ENCODE assay signal across 12 cellular contexts in genomic region chr3:194313642-194314430, GRCh38. TPM values are rescaled to one million over a fixed set of nuclear protein-coding genes. Genes with fewer than 3 reads are reported as not detected.
DNase-seq lines count a peak whose midpoint lies in the region; ATAC-seq and TF ChIP-seq lines count a peak whose summit lies in the region.
"Had no signal": no experiment of that assay in that cellular context is flagged by ENCODE, and none has a peak within 500 bp of the region (broad histone marks: within the 10 kb centered on the region; RNA-seq: fewer than 3 reads in every experiment).

No MANE protein-coding gene starts in this region.

- H3K4me2 ChIP-seq in DND-41 (ENCODE audit: insufficient read depth, low read length) (no peak overlapping the region), PC-3 (ENCODE audit: low read length) (no peak overlapping the region)

- POLR2A ChIA-PET in PC-3 (lab: Charles Lee; ENCODE audit: unreplicated experiment) = interaction anchor here (0.5 to 1.1 kb wide), 2 partner anchors 172 to 183 kb away, joined by 3 to 22 read pairs; no protein-coding TSS in a partner anchor

- peaks cover 54% of the 10 kb centered on the region for H3K4me1 ChIP-seq in DND-41 (ENCODE audit: insufficient read depth, low read length)
- peaks cover 27% of the 10 kb centered on the region for H3K4me1 ChIP-seq in PC-3 (ENCODE audit: insufficient read depth, low read length)
- peaks cover 7% of the 10 kb centered on the region for H3K4me1 ChIP-seq in psoas muscle
- H3K4me1 ChIP-seq in effector memory CD4-positive, alpha-beta T cell (ENCODE audit: control insufficient read depth, insufficient read depth, low read length, poor library complexity, severe bottlenecking) = peaks cover 5% of the 10 kb centered on the region
- H3K4me1 ChIP-seq: pancreas had no signal

- 29 to 33% (median 31%) methylated on average over 14 of the region's 14 CpGs for WGBS in psoas muscle, 3 donors

- H3K27ac ChIP-seq in DND-41 (ENCODE audit: low read length) = no peak overlapping the region
- no peak overlapping the region for H3K27ac ChIP-seq in PC-3 (ENCODE audit: low read length)
- no peak overlapping the region for H3K27ac ChIP-seq in psoas muscle
- H3K27ac ChIP-seq in effector memory CD4-positive, alpha-beta T cell (ENCODE audit: insufficient read depth, low read length, poor library complexity, severe bottlenecking) = no peak overlapping the region

- H3K9me2 ChIP-seq in PC-3 (replicated peaks; ENCODE audit: low read length) = no peaks in the 10 kb centered on the region

- H3K4me3 ChIP-seq in DND-41 (ENCODE audit: low read depth in 1 of 2, low read length in 2 of 2) (no peak overlapping the region), PC-3 (ENCODE audit: low read length) (no peak overlapping the region), psoas muscle (no peak overlapping the region)
- H3K4me3 ChIP-seq in effector memory CD4-positive, alpha-beta T cell (ENCODE audit: insufficient read depth, low read depth, low read length, poor library complexity, severe bottlenecking) = no peak overlapping the region
- H3K4me3 ChIP-seq: pancreas had no signal

- H2AFZ ChIP-seq in DND-41 (ENCODE audit: low read depth, low read length) = no peak overlapping the region
- no peak overlapping the region for H2AFZ ChIP-seq in PC-3 (ENCODE audit: low read length)

- H3K9ac ChIP-seq in DND-41 (ENCODE audit: low read depth, low read length) (no peak overlapping the region), PC-3 (ENCODE audit: low read length) (no peak overlapping the region)

- no peaks in the 10 kb centered on the region for H3F3A ChIP-seq in PC-3 (ENCODE audit: low read length, unreplicated experiment)

- intact Hi-C loops in PC-3 (cut with micrococcal nuclease) (loop anchor here (1.0 to 10.0 kb wide), 3 partner anchors 37 to 239 kb away; no protein-coding TSS in a partner anchor), psoas muscle (cut with DNase I) (loop anchor here (1.0 to 10.0 kb wide), 7 partner anchors 25 to 533 kb away; no protein-coding TSS in a partner anchor)

- BruUV-seq in PC-3 (replicated peaks; lab: Mats Ljungman, UMichigan) = no TSS peak

- H3K79me2 ChIP-seq in DND-41 (ENCODE audit: insufficient read depth, low read length) (no peaks in the 10 kb centered on the region), PC-3 (ENCODE audit: low read length) (peaks cover 15% of the 10 kb centered on the region)

- DNase-seq in DND-41 = no peak
- peak; percentile 12 for DNase-seq in PC-3
- peak; percentile 56 for DNase-seq in fibroblast of the conjunctiva (ENCODE audit: low read depth)
- DNase-seq in psoas muscle = peak; percentile 83 to 89
- DNase-seq in AG08395 (ENCODE audit: low spot score) = no peak
- DNase-seq in HCEC 1CT = no peak
- no peak for DNase-seq in NCI-H1930 (lab: John Stamatoyannopoulos, UW)
- no peak for DNase-seq in effector memory CD4-positive, alpha-beta T cell
- DNase-seq: EL, hippocampal formation, NCI-H1048 had no signal

- H3K36me3 ChIP-seq in DND-41 (ENCODE audit: insufficient read depth, low read length) = no peaks in the 10 kb centered on the region
- H3K36me3 ChIP-seq in PC-3 (ENCODE audit: low read depth, low read length) = peaks cover 2% of the 10 kb centered on the region
- H3K36me3 ChIP-seq in psoas muscle (ENCODE audit: insufficient read depth in 1 of 2, low read depth in 1 of 2) = no peaks in the 10 kb centered on the region
- H3K36me3 ChIP-seq in effector memory CD4-positive, alpha-beta T cell (ENCODE audit: control insufficient read depth, insufficient read depth, low read length) = no peaks in the 10 kb centered on the region
- H3K36me3 ChIP-seq: pancreas had no signal

- H3K27me3 ChIP-seq in DND-41 (ENCODE audit: insufficient read depth, low read length, poor library complexity) (peaks cover 6% of the 10 kb centered on the region), PC-3 (ENCODE audit: low read length) (no peaks in the 10 kb centered on the region), psoas muscle (ENCODE audit: insufficient read depth in 3 of 3, low read length in 2 of 3) (peaks cover 0 to 36% (median 5%) of the 10 kb centered on the region in 3 donors)
- no peaks in the 10 kb centered on the region for H3K27me3 ChIP-seq in effector memory CD4-positive, alpha-beta T cell (replicated peaks; ENCODE audit: control insufficient read depth, insufficient read depth, low read length, poor library complexity, severe bottlenecking)

- H4K20me1 ChIP-seq in DND-41 (ENCODE audit: insufficient read depth, low read length) (no peaks in the 10 kb centered on the region), PC-3 (ENCODE audit: low read length) (no peaks in the 10 kb centered on the region)

- peak; percentile 58 for TF ChIP-seq CTCF in DND-41 (IDR thresholded peaks at IDR 0.05; ENCODE audit: borderline replicate concordance, extremely low read depth, low read length, poor library complexity, severe bottlenecking)
- peak; percentile 37; the same call in 1 of the 2 replicates for TF ChIP-seq CTCF in PC-3 (conservative IDR thresholded peaks at IDR 0.05; ENCODE audit: low read depth, low read length)
- no peak for TF ChIP-seq CTCF in psoas muscle (IDR thresholded peaks at IDR 0.05)

- ATAC-seq in DND-41 (ENCODE audit: insufficient read depth, low read depth) (no peak), PC-3 (no peak), psoas muscle (peak in 1 of 4 donors; percentile 39)

- peaks cover 9% of the 10 kb centered on the region for H3K9me3 ChIP-seq in DND-41 (ENCODE audit: insufficient read depth, low read length, severe bottlenecking)
- H3K9me3 ChIP-seq in PC-3 (ENCODE audit: low read length) = no peaks in the 10 kb centered on the region
- H3K9me3 ChIP-seq in psoas muscle = no peaks in the 10 kb centered on the region
- H3K9me3 ChIP-seq in effector memory CD4-positive, alpha-beta T cell (ENCODE audit: control insufficient read depth, low read length) = no peaks in the 10 kb centered on the region
- H3K9me3 ChIP-seq: pancreas had no signal

- CTCF ChIA-PET in PC-3 (lab: Charles Lee) = interaction anchor here (0.7 to 1.4 kb wide), 3 partner anchors 172 to 648 kb away, joined by 4 to 7 read pairs (median 4); no protein-coding TSS in a partner anchor

RNA-seq across cellular contexts. Expression of gene CPN2, which starts 37.3 kb away (rescaled TPM):
- total RNA-seq in PC-3 (2014; rRNA removed) = 0.07 TPM in 1 of 2 replicates, not detected in the other
- under 1 TPM in 1 of 4 donors, not detected in 3; 0.13 TPM for total RNA-seq in psoas muscle
- under 1 TPM in 1 of 3 donors, not detected in 2; 0.03 TPM for polyA plus RNA-seq in psoas muscle
- polyA plus RNA-seq: pancreas had no signal

RNA-seq across cellular contexts. Expression of gene LRRC15, which starts 55.7 kb away (rescaled TPM):
- total RNA-seq in PC-3 (2014; rRNA removed) (0.29 and 0.36 TPM in 2 replicates), psoas muscle (under 1 TPM in 2 of 4 donors, not detected in 2; 0.04 to 0.09 TPM)
- under 1 TPM in 1 of 3 donors, not detected in 2; 0.01 TPM for polyA plus RNA-seq in psoas muscle

Comparison
In these comparisons a context has a peak if more than half of its experiments do, and no peak if none do; other contexts are left out.
1. DNase-seq: peak in PC-3 (single experiment), fibroblast of the conjunctiva (single experiment) and psoas muscle (2 of 2); none in DND-41 (single experiment), AG08395 (single experiment), HCEC 1CT (single experiment), NCI-H1930 (0 of 2) and effector memory CD4-positive, alpha-beta T cell (0 of 3).